Comparison of ENCODE assay signal across 8 cellular contexts in genomic region chr17:58005728-58006562, GRCh38. TPM values are rescaled to one million over a fixed set of nuclear protein-coding genes. Genes with fewer than 3 reads are reported as not detected.
DNase-seq lines count a peak whose midpoint lies in the region; ATAC-seq, FAIRE-seq and TF ChIP-seq lines count a peak whose summit lies in the region.

No MANE protein-coding gene starts in this region.

- FAIRE-seq in astrocyte (lab: Jason Lieb, UNC), result no peak
- FAIRE-seq in H54 (lab: Jason Lieb, UNC), result no peak

- peak overlapping the region; percentile 93 for H3K4me2 ChIP-seq in astrocyte (ENCODE audit: low read length)

- peak; percentile 59 for DNase-seq in activated naive CD4-positive, alpha-beta T cell treated with anti-CD3 and anti-CD28 coated beads, Interleukin-2, amount 10 ng/mL, durations not matched to agents 7 days and 5 days
- no peak for DNase-seq in activated naive CD4-positive, alpha-beta T cell treated with anti-CD3 and anti-CD28 coated beads, Interleukin-2, amount 50 U/mL, for 16 hours
- DNase-seq in astrocyte (ENCODE audit: low read depth) (no peak), lung (ENCODE audit: low spot score) (no peak), upper lobe of right lung (no peak), H54 (ENCODE audit: insufficient read length, low spot score) (no peak), SK-N-DZ (ENCODE audit: low spot score) (no peak), NCI-H1048 (lab: John Stamatoyannopoulos, UW) (no peak)

- intact Hi-C loops in upper lobe of right lung (cut with DNase I), result no loop called here

- H3K27ac Mint-ChIP-seq in activated naive CD4-positive, alpha-beta T cell treated with anti-CD3 and anti-CD28 coated beads, Interleukin-2, amount 10 ng/mL, durations not matched to agents 7 days and 5 days, result peak overlapping the region; percentile 99
- peak overlapping the region; percentile 99 for H3K27ac Mint-ChIP-seq in astrocyte (ENCODE audit: unreplicated experiment)

- H3K4me3 ChIP-seq in astrocyte (ENCODE audit: insufficient read depth, low read depth, low read length) (peak overlapping the region; percentile 100), lung (peak overlapping the region; percentile 92), upper lobe of right lung (peak overlapping the region; percentile 98)

- 4 to 8% methylated on average over 36 of the region's 36 CpGs for WGBS in lung, 2 donors

- peaks cover 55% of the 10 kb centered on the region for H4K20me1 ChIP-seq in astrocyte (ENCODE audit: insufficient read depth, low read length)

- H3K27me3 ChIP-seq in astrocyte (ENCODE audit: insufficient read depth, low read length) (no peaks in the 10 kb centered on the region), lung (ENCODE audit: control insufficient read depth, insufficient read depth) (no peaks in the 10 kb centered on the region), upper lobe of right lung (no peaks in the 10 kb centered on the region)

- ATAC-seq in lung (ENCODE audit: insufficient read depth, low FRiP score), result no peak
- ATAC-seq in upper lobe of right lung, result no peak

- H3K27me3 Mint-ChIP-seq in activated naive CD4-positive, alpha-beta T cell treated with anti-CD3 and anti-CD28 coated beads, Interleukin-2, amount 10 ng/mL, durations not matched to agents 7 days and 5 days, result no peaks in the 10 kb centered on the region
- H3K27me3 Mint-ChIP-seq in astrocyte (ENCODE audit: low read depth, unreplicated experiment), result no peaks in the 10 kb centered on the region

- no peak for TF ChIP-seq POLR2A in H54 (IDR thresholded peaks at IDR 0.05; ENCODE audit: low read depth, low read length)

- peaks cover 49% of the 10 kb centered on the region for H3K36me3 Mint-ChIP-seq in activated naive CD4-positive, alpha-beta T cell treated with anti-CD3 and anti-CD28 coated beads, Interleukin-2, amount 10 ng/mL, durations not matched to agents 7 days and 5 days
- peaks cover 19% of the 10 kb centered on the region for H3K36me3 Mint-ChIP-seq in astrocyte (ENCODE audit: low read depth, unreplicated experiment)

- no peak for TF ChIP-seq CTCF in astrocyte (IDR thresholded peaks at IDR 0.05; ENCODE audit: insufficient read depth, low read depth, low read length)
- TF ChIP-seq CTCF in lung (IDR thresholded peaks at IDR 0.05; ENCODE audit: control extremely low read depth, extremely low read depth), result no peak
- no peak for TF ChIP-seq CTCF in upper lobe of right lung (IDR thresholded peaks at IDR 0.05)

- H2AFZ ChIP-seq in astrocyte (ENCODE audit: low read depth, low read length), result no peak overlapping the region

- no peaks in the 10 kb centered on the region for H3K9me3 Mint-ChIP-seq in activated naive CD4-positive, alpha-beta T cell treated with anti-CD3 and anti-CD28 coated beads, Interleukin-2, amount 10 ng/mL, durations not matched to agents 7 days and 5 days
- no peaks in the 10 kb centered on the region for H3K9me3 Mint-ChIP-seq in astrocyte (ENCODE audit: unreplicated experiment)

- peaks cover 65% of the 10 kb centered on the region for H3K79me2 ChIP-seq in astrocyte (ENCODE audit: insufficient read depth, low read length)

- CTCF ChIA-PET in activated naive CD4-positive, alpha-beta T cell treated with anti-CD3 and anti-CD28 coated beads, Interleukin-2, amount 10 ng/mL, durations not matched to agents 7 days and 5 days (lab: Charles Lee), result interaction anchor here (0.9 to 2.8 kb wide), 3 partner anchors 8 to 148 kb away, joined by 3 to 14 read pairs (median 4); no protein-coding TSS in a partner anchor

- H3K9me3 ChIP-seq in astrocyte (ENCODE audit: insufficient read depth, low read depth, low read length) (no peaks in the 10 kb centered on the region), lung (ENCODE audit: control insufficient read depth in 2 of 2, insufficient read depth in 1 of 2, low read length in 1 of 2) (no peaks in the 10 kb centered on the region), upper lobe of right lung (no peaks in the 10 kb centered on the region)

- H3K36me3 ChIP-seq in astrocyte (ENCODE audit: insufficient read depth, low read length), result peaks cover 38% of the 10 kb centered on the region
- H3K36me3 ChIP-seq in lung (ENCODE audit: control insufficient read depth in 2 of 2, insufficient read depth in 2 of 2, low read length in 2 of 2), result peaks cover 6 to 11% of the 10 kb centered on the region in 2 donors
- H3K36me3 ChIP-seq in upper lobe of right lung, result peaks cover 49% of the 10 kb centered on the region

- H3K9ac ChIP-seq in astrocyte (ENCODE audit: low read length), result peak overlapping the region; percentile 100

- H3K4me1 ChIP-seq in astrocyte (ENCODE audit: insufficient read depth, low read length), result peaks cover 27% of the 10 kb centered on the region
- H3K4me1 ChIP-seq in lung (ENCODE audit: control insufficient read depth in 2 of 2, insufficient read depth in 2 of 2, low read length in 2 of 2), result peaks cover 2 to 16% of the 10 kb centered on the region in 2 donors
- peaks cover 55% of the 10 kb centered on the region for H3K4me1 ChIP-seq in upper lobe of right lung

- H3K27ac ChIP-seq in astrocyte (ENCODE audit: low read depth, low read length), result peak overlapping the region; percentile 99
- H3K27ac ChIP-seq in lung (ENCODE audit: low read depth in 1 of 2, low read length in 1 of 2), result peak overlapping the region; percentile 94 to 99
- H3K27ac ChIP-seq in upper lobe of right lung, result peak overlapping the region; percentile 98

- peak overlapping the region; percentile 99 for H3K4me3 Mint-ChIP-seq in activated naive CD4-positive, alpha-beta T cell treated with anti-CD3 and anti-CD28 coated beads, Interleukin-2, amount 10 ng/mL, durations not matched to agents 7 days and 5 days
- peak overlapping the region; percentile 100 for H3K4me3 Mint-ChIP-seq in astrocyte (ENCODE audit: unreplicated experiment)

- peaks cover 62% of the 10 kb centered on the region for H3K4me1 Mint-ChIP-seq in activated naive CD4-positive, alpha-beta T cell treated with anti-CD3 and anti-CD28 coated beads, Interleukin-2, amount 10 ng/mL, durations not matched to agents 7 days and 5 days
- peaks cover 29% of the 10 kb centered on the region for H3K4me1 Mint-ChIP-seq in astrocyte (ENCODE audit: low read depth, unreplicated experiment)

RNA-seq across cellular contexts. Expression of gene SRSF1, which starts 1.1 kb away (rescaled TPM):
- total RNA-seq in astrocyte (170 and 196 TPM in 2 replicates), lung (100 to 1,000 TPM; 183 to 235 TPM), upper lobe of right lung (153 TPM)
- polyA plus RNA-seq in lung, result 100 to 1,000 TPM in 1 of 2 donors, 10 to 100 TPM in 1; 76.7 to 128 TPM
- polyA plus RNA-seq in SK-N-DZ (2014; cell fraction: cytosol; rRNA removed), result 480 and 539 TPM in 2 replicates
- polyA plus RNA-seq in SK-N-DZ (2014; cell fraction: nucleus; rRNA removed), result 1,112 and 1,249 TPM in 2 replicates

RNA-seq across cellular contexts. Expression of gene VEZF1, which starts 17.9 kb away (rescaled TPM):
- total RNA-seq in astrocyte (42.0 and 50.9 TPM in 2 replicates), lung (10 to 100 TPM; 58.3 to 78.9 TPM), upper lobe of right lung (77.1 TPM)
- 10 to 100 TPM; 18.0 to 29.5 TPM for polyA plus RNA-seq in lung
- 51.3 and 65.9 TPM in 2 replicates for polyA plus RNA-seq in SK-N-DZ (2014; cell fraction: cytosol; rRNA removed)
- polyA plus RNA-seq in SK-N-DZ (2014; cell fraction: nucleus; rRNA removed), result 40.5 and 41.9 TPM in 2 replicates

RNA-seq across cellular contexts. Expression of gene CUEDC1, which starts 50.7 kb away (rescaled TPM):
- 37.4 and 43.7 TPM in 2 replicates for total RNA-seq in astrocyte
- 10 to 100 TPM; 19.7 to 55.7 TPM for total RNA-seq in lung
- polyA plus RNA-seq in lung, result 10 to 100 TPM; 22.9 to 35.5 TPM
- 41.9 TPM for total RNA-seq in upper lobe of right lung
- polyA plus RNA-seq in SK-N-DZ (2014; cell fraction: cytosol; rRNA removed), result 10.0 and 12.3 TPM in 2 replicates
- polyA plus RNA-seq in SK-N-DZ (2014; cell fraction: nucleus; rRNA removed), result 40.2 TPM in 2 replicates
